8 cellular contexts compared by ENCODE assay signal in the genomic region with DNA sequence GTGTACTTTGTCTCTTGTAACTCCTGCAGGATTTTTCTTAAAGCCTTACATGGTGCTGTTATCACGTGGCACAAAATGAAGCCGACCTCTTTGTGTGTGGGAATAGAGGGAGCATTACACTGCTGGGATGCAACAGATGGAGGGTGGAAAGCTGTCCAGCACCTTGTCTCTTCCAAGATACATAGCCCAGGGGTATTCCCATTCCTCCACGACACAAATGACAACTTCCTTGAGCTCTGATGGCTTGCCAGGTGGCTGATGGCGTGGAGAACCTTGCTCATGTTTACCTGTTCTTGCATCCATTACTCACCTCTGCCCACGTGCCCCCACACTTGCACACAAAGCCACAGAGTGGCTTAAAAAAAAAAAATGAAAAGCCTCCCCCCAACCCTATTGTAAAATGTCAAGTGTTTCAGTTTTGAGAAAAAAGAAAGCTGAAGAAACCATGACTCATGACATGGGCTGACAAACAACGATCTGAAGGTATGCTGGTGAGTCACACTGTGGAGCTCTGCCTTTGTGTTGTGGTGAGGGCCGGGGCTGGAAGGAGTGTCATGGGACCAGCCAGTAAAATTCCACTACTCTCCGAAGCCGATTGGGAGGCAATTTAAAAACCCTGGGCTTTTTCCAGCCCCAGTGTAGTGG. TPM values are rescaled to one million over a fixed set of nuclear protein-coding genes. Genes with fewer than 3 reads are reported as not detected.
A peak's percentile ranks its signal among the peaks of the same experiment; 100 is the strongest.
DNase-seq lines count a peak whose midpoint lies in the region; ATAC-seq and TF ChIP-seq lines count a peak whose summit lies in the region.

No MANE protein-coding gene starts in this region.

- peak; percentile 78 for DNase-seq in NCI-H2107 treated with DMSO at 0.1 percent for 48 hours (lab: John Stamatoyannopoulos, UW; ENCODE audit: unreplicated experiment)
- DNase-seq in activated CD4-positive, CD25-positive, alpha-beta regulatory T cell treated with anti-CD3 and anti-CD28 coated beads, Interleukin-2, amount 50 U/mL, for 72 hours = peak; percentile 78
- DNase-seq in cerebellar nuclear complex (lab: John Stamatoyannopoulos, UW) = peak; percentile 6 to 70
- DNase-seq in left colon = peak; percentile 64 to 83
- DNase-seq in stimulated activated CD4-positive, alpha-beta T cell treated with anti-CD3 and anti-CD28 coated beads, Interleukin-2, amount 100 ng/mL, for 48 hours = peak; percentile 67 to 71
- DNase-seq in NCI-H2081 treated with DMSO at 0.1 percent for 48 hours (lab: John Stamatoyannopoulos, UW) = no peak

- TF ChIP-seq POLR2A in GM18505 (IDR thresholded peaks at IDR 0.05; ENCODE audit: borderline replicate concordance, extremely low read depth, insufficient read depth, insufficient read length) = no peak

- ATAC-seq in GM18505 (IDR thresholded peaks at IDR 0.05; ENCODE audit: unreplicated experiment) = peak; percentile 54
- peak; percentile 53 for ATAC-seq in HG02938 (IDR thresholded peaks at IDR 0.05; ENCODE audit: unreplicated experiment)
- ATAC-seq in left colon = peak; percentile 91

- intact Hi-C loops in left colon (cut with DNase I, micrococcal nuclease) = no loop called here

RNA-seq across cellular contexts. Expression of gene ATP5PO, which starts 32.0 kb away (rescaled TPM):
- total RNA-seq in left colon = 100 to 1,000 TPM; 262 to 348 TPM
